ENCODE assay signal across 8 cellular contexts in the genomic region with DNA sequence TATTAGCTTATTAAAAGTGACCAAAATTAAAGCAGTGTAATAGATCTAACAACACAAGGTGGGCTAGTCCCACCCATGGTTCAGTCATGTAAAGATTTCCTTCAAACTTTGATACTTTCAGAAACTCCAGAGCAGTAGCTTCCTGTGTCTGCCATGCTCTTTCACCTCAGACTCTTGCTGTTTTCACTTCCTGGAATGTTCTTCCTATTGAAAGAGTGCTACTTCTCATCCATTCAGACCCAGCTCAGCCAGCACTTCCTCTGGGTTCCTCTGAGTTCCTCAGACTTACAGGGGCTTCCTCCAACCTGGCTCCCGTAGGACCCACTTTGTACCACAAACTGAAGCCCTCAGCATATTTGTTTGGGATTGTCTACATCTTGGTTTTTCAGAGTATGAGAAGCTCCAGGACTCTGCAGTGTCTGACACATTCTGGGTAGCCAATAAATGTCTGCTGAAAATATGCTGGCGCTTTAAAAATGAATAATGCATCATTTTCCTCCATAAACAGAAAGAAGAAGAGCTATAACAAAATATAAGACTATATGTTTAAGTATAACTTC. TPM values are rescaled to one million over a fixed set of nuclear protein-coding genes. Genes with fewer than 3 reads are reported as not detected.
DNase-seq lines count a peak whose midpoint lies in the region; ATAC-seq and TF ChIP-seq lines count a peak whose summit lies in the region.

No MANE protein-coding gene starts in this region.

- H3K4me1 Mint-ChIP-seq in endothelial cell (ENCODE audit: unreplicated experiment) (peaks cover 16% of the 10 kb centered on the region), neural progenitor cell (peaks cover 7% of the 10 kb centered on the region)

- H3K4me3 Mint-ChIP-seq in endothelial cell (ENCODE audit: unreplicated experiment) (no peak overlapping the region), neural progenitor cell (no peak overlapping the region)

- H2AFZ ChIP-seq in neural progenitor cell (replicated peaks) = no peak overlapping the region

- no peak for TF ChIP-seq CTCF in endothelial cell (IDR thresholded peaks at IDR 0.05; ENCODE audit: unreplicated experiment)
- TF ChIP-seq CTCF in neural progenitor cell (IDR thresholded peaks at IDR 0.05) = no peak

- H3K27me3 Mint-ChIP-seq in endothelial cell (ENCODE audit: unreplicated experiment) (peaks cover 3% of the 10 kb centered on the region), neural progenitor cell (ENCODE audit: insufficient read depth, low read depth) (peaks cover 2% of the 10 kb centered on the region)

- no peak overlapping the region for H3K9ac ChIP-seq in neural progenitor cell

- H3K79me2 ChIP-seq in neural progenitor cell (ENCODE audit: low read depth) = peaks cover 3% of the 10 kb centered on the region

- no peaks in the 10 kb centered on the region for H3K9me3 ChIP-seq in neural progenitor cell (ENCODE audit: low read depth)

- H3K27ac Mint-ChIP-seq in endothelial cell (ENCODE audit: unreplicated experiment) (peak overlapping the region; percentile 70), neural progenitor cell (no peak overlapping the region)

- H3K4me2 ChIP-seq in neural progenitor cell = no peak overlapping the region

- H3K4me3 ChIP-seq in neural progenitor cell = no peak overlapping the region

- H4K20me1 ChIP-seq in neural progenitor cell (ENCODE audit: low read depth) = no peaks in the 10 kb centered on the region

- no peaks in the 10 kb centered on the region for H3K27me3 ChIP-seq in neural progenitor cell

- H3K9me3 Mint-ChIP-seq in endothelial cell (ENCODE audit: unreplicated experiment) = peaks cover 6% of the 10 kb centered on the region
- no peaks in the 10 kb centered on the region for H3K9me3 Mint-ChIP-seq in neural progenitor cell

- no peaks in the 10 kb centered on the region for H3F3A ChIP-seq in neural progenitor cell (ENCODE audit: low read depth)

- H3K36me3 ChIP-seq in neural progenitor cell = no peaks in the 10 kb centered on the region

- ATAC-seq in GM18498 (IDR thresholded peaks at IDR 0.05; ENCODE audit: unreplicated experiment) = peak; percentile 83
- peak; percentile 89 for ATAC-seq in GM21447 (IDR thresholded peaks at IDR 0.05; ENCODE audit: unreplicated experiment)
- peak; percentile 58 for ATAC-seq in HG03521 (IDR thresholded peaks at IDR 0.05; ENCODE audit: unreplicated experiment)
- no peak for ATAC-seq in HG02970 (IDR thresholded peaks at IDR 0.05; ENCODE audit: low FRiP score, unreplicated experiment)

- no peak overlapping the region for H3K27ac ChIP-seq in neural progenitor cell

- no peak for DNase-seq in endothelial cell (ENCODE audit: low spot score)
- DNase-seq in NCI-H2227 treated with DMSO at 0.1 percent for 48 hours (lab: John Stamatoyannopoulos, UW) = no peak
- no peak for DNase-seq in NCI-H2227 (lab: John Stamatoyannopoulos, UW; ENCODE audit: unreplicated experiment)
- DNase-seq in neural progenitor cell (ENCODE audit: low spot score) = no peak

- H3K36me3 Mint-ChIP-seq in endothelial cell (ENCODE audit: low read depth, unreplicated experiment) (no peaks in the 10 kb centered on the region), neural progenitor cell (no peaks in the 10 kb centered on the region)

- no peaks in the 10 kb centered on the region for H3K4me1 ChIP-seq in neural progenitor cell

RNA-seq across cellular contexts. Expression of gene NCEH1, which starts 18.0 kb away (rescaled TPM):
- total RNA-seq in endothelial cell (ENCODE audit: unreplicated experiment) (6.6 TPM), neural progenitor cell (ENCODE audit: low replicate concordance) (3.7 and 7.7 TPM in 2 replicates)

RNA-seq across cellular contexts. Expression of gene ECT2, which starts 57.7 kb away (rescaled TPM):
- total RNA-seq in endothelial cell (ENCODE audit: unreplicated experiment) (18.0 TPM), neural progenitor cell (ENCODE audit: low replicate concordance) (163 and 267 TPM in 2 replicates)
